13 cellular contexts compared by ENCODE assay signal in genomic region chr2:142920579-142920978, GRCh38. TPM values are rescaled to one million over a fixed set of nuclear protein-coding genes. Genes with fewer than 3 reads are reported as not detected.
A peak's percentile ranks its signal among the peaks of the same experiment; 100 is the strongest.
DNase-seq lines count a peak whose midpoint lies in the region; TF ChIP-seq lines count a peak whose summit lies in the region.
"Had no signal": no experiment of that assay in that cellular context is flagged by ENCODE, and none has a peak within 500 bp of the region (broad histone marks: within the 10 kb centered on the region; RNA-seq: fewer than 3 reads in every experiment).

No MANE protein-coding gene starts in this region.

- peak; percentile 24 for DNase-seq in ELR (ENCODE audit: low read depth)
- peak; percentile 59 for DNase-seq in M059J (ENCODE audit: low read depth)
- peak; percentile 46 for DNase-seq in epithelial cell of esophagus (ENCODE audit: low read depth)
- no peak for DNase-seq in SJCRH30
- DNase-seq in activated CD8-positive, alpha-beta memory T cell treated with anti-CD3 and anti-CD28 coated beads, Interleukin-2, amount 50 U/mL, for 4 hours: no peak
- no peak for DNase-seq in DMS114 treated with DMSO at 0.1 percent for 48 hours (lab: John Stamatoyannopoulos, UW; ENCODE audit: unreplicated experiment)
- no peak for DNase-seq in RKO (ENCODE audit: low spot score)
- DNase-seq: CD4-positive, alpha-beta memory T cell; DMS79 treated with DMSO at 0.1 percent for 48 hours had no signal

- no peak for TF ChIP-seq CTCF in epithelial cell of esophagus (IDR thresholded peaks at IDR 0.05; ENCODE audit: insufficient read depth, low read depth, low read length, missing control alignments)

- H3K4me3 ChIP-seq in epithelial cell of esophagus (ENCODE audit: low read length) (no peak overlapping the region), SJCRH30 (no peak overlapping the region)
- H3K4me3 ChIP-seq: BLaER1, GM12878, HAP-1 had no signal

- H3K27ac ChIP-seq in SJCRH30: no peak overlapping the region
- H3K27ac ChIP-seq: BLaER1 had no signal

- no peaks in the 10 kb centered on the region for H3K4me1 ChIP-seq in SJCRH30
- H3K4me1 ChIP-seq: BLaER1, HAP-1 had no signal

- no peaks in the 10 kb centered on the region for H3K36me3 ChIP-seq in SJCRH30
- H3K36me3 ChIP-seq: BLaER1, HAP-1 had no signal

- no peaks in the 10 kb centered on the region for H3K9me3 ChIP-seq in SJCRH30 (replicated peaks)
- H3K9me3 ChIP-seq: BLaER1, HAP-1 had no signal

- 0 out of 2 replicates have a peak, but pooled peaks cover 3% of the 10 kb centered on the region for H3K27me3 ChIP-seq in SJCRH30
- H3K27me3 ChIP-seq: BLaER1 had no signal

RNA-seq across cellular contexts. Expression of gene KYNU, which starts 43.1 kb away (rescaled TPM):
- 11.3 and 14.5 TPM in 2 replicates for total RNA-seq in M059J (2014; rRNA removed; shearing (Covaris generic))
- 0.02 TPM in 1 of 2 replicates, not detected in the other for total RNA-seq in SJCRH30 (2014; rRNA removed; shearing (Covaris generic))
- total RNA-seq: G401 had no signal

Comparison
In these comparisons a context has a peak if more than half of its experiments do, and no peak if none do; other contexts are left out.
1. DNase-seq: peak in ELR (single experiment), M059J (single experiment) and epithelial cell of esophagus (single experiment); none in SJCRH30 (0 of 2), activated CD8-positive, alpha-beta memory T cell treated with anti-CD3 and anti-CD28 coated beads, Interleukin-2, amount 50 U/mL, for 4 hours (single experiment), DMS114 treated with DMSO at 0.1 percent for 48 hours (single experiment) and RKO (single experiment).
2. RNA of gene KYNU, which starts 43.1 kb away (total RNA-seq): 11.3 to 14.5 TPM in M059J; 0.02 TPM in SJCRH30; every median in the first group is over 10 times any median in the second.